In the genomic region with DNA sequence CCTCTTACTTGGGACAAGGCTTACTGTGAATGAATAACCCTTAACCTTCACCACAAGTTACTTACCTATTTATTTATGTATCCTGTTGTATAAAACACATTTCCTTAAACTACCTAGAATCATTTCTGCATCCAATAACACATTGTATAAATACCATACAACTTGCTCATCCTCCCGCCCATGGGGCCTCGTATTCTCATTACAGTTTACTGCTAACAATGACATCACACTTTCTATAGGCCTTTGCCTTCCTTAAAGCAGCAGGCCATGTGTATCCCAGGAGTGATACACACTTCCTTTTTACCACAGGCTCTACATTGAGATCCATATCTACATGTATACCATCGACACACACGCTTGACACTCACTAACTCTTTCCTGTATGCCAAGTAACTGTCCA, we compare ENCODE assay signal across 18 cellular contexts.
A peak's percentile ranks its signal among the peaks of the same experiment; 100 is the strongest.
DNase-seq lines count a peak whose midpoint lies in the region; ATAC-seq and TF ChIP-seq lines count a peak whose summit lies in the region.
"Had no signal": no experiment of that assay in that cellular context is flagged by ENCODE, and none has a peak within 500 bp of the region (broad histone marks: within the 10 kb centered on the region; RNA-seq: fewer than 3 reads in every experiment).

No MANE protein-coding gene starts in this region.

- DNase-seq in GM23248, result peak; percentile 62
- peak; percentile 58 for DNase-seq in amniotic epithelial cell (ENCODE audit: low read depth)
- DNase-seq in foreskin fibroblast, result peak; percentile 42 to 80
- no peak for DNase-seq in smooth muscle cell (lab: John Stamatoyannopoulos, UW; ENCODE audit: unreplicated experiment)
- DNase-seq in NCI-H2171 (lab: John Stamatoyannopoulos, UW), result no peak
- DNase-seq in iPS-NIHi7 (ENCODE audit: extremely low spot score), result no peak
- DNase-seq: activated effector memory CD4-positive, alpha-beta T cell treated with anti-CD3 and anti-CD28 coated beads, Interleukin-2, amount 50 U/mL, for 16 hours; DMS 273 treated with DMSO at 0.1 percent for 48 hours; erythroblast; GOT3; kidney glomerular epithelial cell; NCI-H2081 treated with DMSO at 0.1 percent for 48 hours; NCI-H526; SJCRH30 had no signal

- H3K36me3 ChIP-seq in GM23248 (ENCODE audit: low read depth) (no peaks in the 10 kb centered on the region), smooth muscle cell (ENCODE audit: low read depth) (no peaks in the 10 kb centered on the region)
- H3K36me3 ChIP-seq: BLaER1 treated with 17β-estradiol and CSF1 and Interleukin-3, amounts not matched to agents 10 nM and 100 nM; SJCRH30 had no signal

- no peaks in the 10 kb centered on the region for H3K9me2 ChIP-seq in GM23248 (ENCODE audit: insufficient read depth)

- no peak for ATAC-seq in GM18907 (IDR thresholded peaks at IDR 0.05; ENCODE audit: unreplicated experiment)

- H3K9ac ChIP-seq in GM23248 (no peak overlapping the region), smooth muscle cell (ENCODE audit: low read depth) (no peak overlapping the region)
- H3K9ac ChIP-seq: BLaER1 treated with 17β-estradiol and CSF1 and Interleukin-3, amounts not matched to agents 10 nM and 100 nM had no signal

- H2AFZ ChIP-seq in GM23248, result 0 out of 2 replicates have a peak overlapping the region, but pooled peaks have one; percentile 16
- no peak overlapping the region for H2AFZ ChIP-seq in smooth muscle cell (ENCODE audit: low read depth)
- H2AFZ ChIP-seq: hepatocyte had no signal

- H3K27me3 ChIP-seq in GM23248 (replicated peaks; ENCODE audit: insufficient read depth) (no peaks in the 10 kb centered on the region), smooth muscle cell (ENCODE audit: low read depth) (peaks cover 5% of the 10 kb centered on the region)
- H3K27me3 ChIP-seq: BLaER1 treated with 17β-estradiol and CSF1 and Interleukin-3, amounts not matched to agents 10 nM and 100 nM; hepatocyte had no signal

- TF ChIP-seq CTCF in foreskin fibroblast (IDR thresholded peaks at IDR 0.05; ENCODE audit: low read depth, low read length) (no peak), smooth muscle cell (IDR thresholded peaks at IDR 0.05; ENCODE audit: borderline replicate concordance, insufficient read depth, poor library complexity, severe bottlenecking) (no peak)

- H3K9me3 ChIP-seq in GM23248 (ENCODE audit: low read depth) (no peaks in the 10 kb centered on the region), smooth muscle cell (replicated peaks; ENCODE audit: low read depth) (no peaks in the 10 kb centered on the region)
- H3K9me3 ChIP-seq: BLaER1 treated with 17β-estradiol and CSF1 and Interleukin-3, amounts not matched to agents 10 nM and 100 nM; SJCRH30 had no signal

- H3K4me1 ChIP-seq in GM23248 (ENCODE audit: insufficient read depth) (peaks cover 30% of the 10 kb centered on the region), smooth muscle cell (ENCODE audit: low read depth) (peaks cover 33% of the 10 kb centered on the region)
- H3K4me1 ChIP-seq: BLaER1 treated with 17β-estradiol and CSF1 and Interleukin-3, amounts not matched to agents 10 nM and 100 nM; SJCRH30 had no signal

- peaks cover 18% of the 10 kb centered on the region; the same call in 1 of the 2 replicates for H3F3A ChIP-seq in GM23248 (ENCODE audit: insufficient read depth)
- H3F3A ChIP-seq in smooth muscle cell (ENCODE audit: low read depth), result peaks cover 6% of the 10 kb centered on the region

- H3K27ac ChIP-seq in GM23248 (peak overlapping the region; percentile 33; the same call in 1 of the 2 replicates), smooth muscle cell (ENCODE audit: low read depth) (no peak overlapping the region)
- H3K27ac ChIP-seq: BLaER1 treated with 17β-estradiol and CSF1 and Interleukin-3, amounts not matched to agents 10 nM and 100 nM; SJCRH30; skin epidermis had no signal

- WGBS in GM23248 (ENCODE audit: low coverage in 1 of 2, low lambda C conversion rate in 2 of 2, missing lambda C conversion rate in 2 of 2), 2 experiments, result 63 to 65% methylated on average over 4 of the region's 4 CpGs
- WGBS in smooth muscle cell (ENCODE audit: low lambda C conversion rate), result 47% methylated on average over 4 of the region's 4 CpGs

- in situ Hi-C loops in GM23248 (cut with MboI), result loop anchor here (25.0 kb wide), 2 partner anchors 257 to 1743 kb away; no protein-coding TSS in a partner anchor

- H3K79me2 ChIP-seq in GM23248 (ENCODE audit: insufficient read depth) (peaks cover 79% of the 10 kb centered on the region), smooth muscle cell (ENCODE audit: low read depth) (no peaks in the 10 kb centered on the region)

- H3K4me2 ChIP-seq in GM23248 (ENCODE audit: unreplicated experiment) (peak overlapping the region; percentile 4), smooth muscle cell (peak overlapping the region; percentile 69)
- H3K4me2 ChIP-seq: BLaER1 treated with 17β-estradiol and CSF1 and Interleukin-3, amounts not matched to agents 10 nM and 100 nM had no signal

- no peaks in the 10 kb centered on the region for H4K20me1 ChIP-seq in GM23248 (ENCODE audit: insufficient read depth)
- H4K20me1 ChIP-seq in smooth muscle cell (ENCODE audit: low read depth), result peaks cover 44% of the 10 kb centered on the region
- H4K20me1 ChIP-seq: BLaER1 treated with 17β-estradiol and CSF1 and Interleukin-3, amounts not matched to agents 10 nM and 100 nM had no signal

- H3K4me3 ChIP-seq in GM23248 (no peak overlapping the region), foreskin fibroblast (ENCODE audit: low read depth in 1 of 2, low read length in 2 of 2) (no peak overlapping the region), smooth muscle cell (no peak overlapping the region)
- H3K4me3 ChIP-seq: BLaER1 treated with 17β-estradiol and CSF1 and Interleukin-3, amounts not matched to agents 10 nM and 100 nM; hepatocyte; SJCRH30; skin epidermis had no signal

Comparison
In these comparisons a context has a peak if more than half of its experiments do, and no peak if none do; other contexts are left out.
1. DNase-seq: peak in GM23248 (single experiment), amniotic epithelial cell (single experiment) and foreskin fibroblast (2 of 2); none in smooth muscle cell (single experiment), NCI-H2171 (single experiment) and iPS-NIHi7 (single experiment).